In genomic region chr7:76064208-76064970, GRCh38 we compare ENCODE assay signal across 19 cellular contexts. TPM values are rescaled to one million over a fixed set of nuclear protein-coding genes. Genes with fewer than 3 reads are reported as not detected.
DNase-seq lines count a peak whose midpoint lies in the region; ATAC-seq and TF ChIP-seq lines count a peak whose summit lies in the region.
"Had no signal": no experiment of that assay in that cellular context is flagged by ENCODE, and none has a peak within 500 bp of the region (broad histone marks: within the 10 kb centered on the region; RNA-seq: fewer than 3 reads in every experiment).

No MANE protein-coding gene starts in this region.

- 96% methylated on average over 13 of the region's 24 CpGs for WGBS in SK-N-SH (ENCODE audit: low lambda C conversion rate)
- 92 to 97% methylated on average over 24 of the region's 24 CpGs for WGBS in tibial nerve, 2 donors

- POLR2A ChIA-PET in SK-N-SH (lab: Yijun Ruan, JAX): interaction anchor here (1.3 kb wide), 1 partner anchor 11 kb away, joined by 6 read pairs; no protein-coding TSS in a partner anchor

- no peak for TF ChIP-seq POLR2A in tibial nerve (IDR thresholded peaks at IDR 0.05)

- H3K4me2 ChIP-seq in SK-N-SH: no peak overlapping the region
- H3K4me2 ChIP-seq: GM23338, KMS-11 had no signal

- peaks cover 46 to 74% of the 10 kb centered on the region in 2 experiments for H3K36me3 ChIP-seq in SK-N-SH (replicated peaks in 1 of 2; ENCODE audit: control insufficient read depth in 1 of 2, insufficient read depth in 2 of 2, low read length in 1 of 2)
- peaks cover 2 to 87% (median 25%) of the 10 kb centered on the region in 3 donors for H3K36me3 ChIP-seq in tibial nerve

- H3K4me3 ChIP-seq in SK-N-SH (ENCODE audit: low read depth in 2 of 2, low read length in 1 of 2) (no peak overlapping the region), tibial nerve (no peak overlapping the region)
- H3K4me3 ChIP-seq: GM23338, HAP-1, SK-N-MC had no signal

- no peak for ATAC-seq in SK-N-SH treated with all-trans-retinoic acid at 6 μM for 48 hours
- ATAC-seq: GM23338 had no signal

- DNase-seq in SK-N-SH: peak; percentile 32
- DNase-seq in AG20443 (ENCODE audit: low spot score): peak; percentile 1
- DNase-seq in posterior vena cava (ENCODE audit: low spot score): peak; percentile 58
- DNase-seq in DMS53 treated with DMSO at 0.1 percent for 48 hours (lab: John Stamatoyannopoulos, UW; ENCODE audit: unreplicated experiment): no peak
- no peak for DNase-seq in tibial nerve (ENCODE audit: low spot score in 2 of 2)
- DNase-seq: CD8-positive, alpha-beta memory T cell; HFFc6; MM.1S; NCI-H2029 treated with DMSO at 0.1 percent for 48 hours; NCI-H526 treated with DMSO at 0.1 percent for 48 hours; RPMI8226; SIG-M5 had no signal

- no peaks in the 10 kb centered on the region for H3K4me1 ChIP-seq in SK-N-SH (ENCODE audit: control insufficient read depth in 1 of 2, insufficient read depth in 2 of 2, low read depth in 1 of 2, low read length in 1 of 2)
- peaks cover 0 to 17% (median 0%) of the 10 kb centered on the region in 4 donors for H3K4me1 ChIP-seq in tibial nerve
- H3K4me1 ChIP-seq: BE2C, HAP-1 had no signal

- no peak for TF ChIP-seq EP300 in SK-N-SH (IDR thresholded peaks at IDR 0.05; ENCODE audit: borderline replicate concordance in 1 of 2, low read depth in 1 of 2, low read length in 1 of 2)
- no peak for TF ChIP-seq EP300 in tibial nerve (IDR thresholded peaks at IDR 0.05)

- CTCF ChIA-PET in SK-N-SH (lab: Yijun Ruan, JAX): no interaction called here

- H3K9me3 ChIP-seq in SK-N-SH (no peaks in the 10 kb centered on the region), tibial nerve (no peaks in the 10 kb centered on the region)
- H3K9me3 ChIP-seq: BE2C, HAP-1 had no signal

- intact Hi-C loops in posterior vena cava (cut with DNase I): no loop called here

- no peaks in the 10 kb centered on the region for H3K9me2 ChIP-seq in SK-N-SH

- no peak overlapping the region for H2AFZ ChIP-seq in SK-N-SH (ENCODE audit: low read depth)
- H2AFZ ChIP-seq: GM23338 had no signal

- no peak for TF ChIP-seq RAD21 in SK-N-SH (IDR thresholded peaks at IDR 0.05; ENCODE audit: low read length)

- no peaks in the 10 kb centered on the region for H3K79me2 ChIP-seq in SK-N-SH (ENCODE audit: insufficient read depth)

- H3K27me3 ChIP-seq in SK-N-SH (ENCODE audit: insufficient read depth) (no peaks in the 10 kb centered on the region), tibial nerve (no peaks in the 10 kb centered on the region)
- H3K27me3 ChIP-seq: BE2C had no signal

- 0 out of 2 replicates have a peak, but pooled peaks cover 4% of the 10 kb centered on the region for H4K20me1 ChIP-seq in SK-N-SH (ENCODE audit: insufficient read depth)

- H3K27ac ChIP-seq in SK-N-SH (ENCODE audit: low read depth in 2 of 2, low read length in 1 of 2): no peak overlapping the region
- peak overlapping the region; percentile 35; the same call in 1 of the 2 replicates for H3K27ac ChIP-seq in VCaP
- H3K27ac ChIP-seq in tibial nerve: no peak overlapping the region
- H3K27ac ChIP-seq: KMS-11, SK-N-MC had no signal

- TF ChIP-seq CTCF in SK-N-SH (IDR thresholded peaks at IDR 0.05) (no peak), VCaP (conservative IDR thresholded peaks at IDR 0.05) (no peak), tibial nerve (IDR thresholded peaks at IDR 0.05) (no peak)

- H3F3A ChIP-seq in SK-N-SH (replicated peaks; ENCODE audit: insufficient read depth): peaks cover 31% of the 10 kb centered on the region

- H3K9ac ChIP-seq in SK-N-SH: no peak overlapping the region
- H3K9ac ChIP-seq: KMS-11 had no signal

TF ChIP-seq in SK-N-SH, 30 proteins besides CTCF, POLR2A, EP300 and RAD21 (continues in another document):
- TF ChIP-seq RXRA (IDR thresholded peaks at IDR 0.05; ENCODE audit: borderline replicate concordance, low read depth) (no peak), FOSL2 (IDR thresholded peaks at IDR 0.05; ENCODE audit: borderline replicate concordance, low read depth) (no peak), ELF1 (IDR thresholded peaks at IDR 0.05) (no peak), TAF1 (IDR thresholded peaks at IDR 0.05; ENCODE audit: borderline replicate concordance, low read depth, low read length) (no peak), TCF12 (IDR thresholded peaks at IDR 0.05) (no peak), PBX3 (IDR thresholded peaks at IDR 0.05) (no peak), RCOR1 (IDR thresholded peaks at IDR 0.05; ENCODE audit: low read length) (no peak)
- TF ChIP-seq, protein P1, sequence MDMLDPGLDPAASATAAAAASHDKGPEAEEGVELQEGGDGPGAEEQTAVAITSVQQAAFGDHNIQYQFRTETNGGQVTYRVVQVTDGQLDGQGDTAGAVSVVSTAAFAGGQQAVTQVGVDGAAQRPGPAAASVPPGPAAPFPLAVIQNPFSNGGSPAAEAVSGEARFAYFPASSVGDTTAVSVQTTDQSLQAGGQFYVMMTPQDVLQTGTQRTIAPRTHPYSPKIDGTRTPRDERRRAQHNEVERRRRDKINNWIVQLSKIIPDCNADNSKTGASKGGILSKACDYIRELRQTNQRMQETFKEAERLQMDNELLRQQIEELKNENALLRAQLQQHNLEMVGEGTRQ (IDR thresholded peaks at IDR 0.05; ENCODE audit: borderline replicate concordance, low read depth, low read length): no peak

TF ChIP-seq in SK-N-SH treated with all-trans-retinoic acid at 6 μM for 48 hours, 23 proteins besides CTCF, POLR2A, EP300 and RAD21:
- TF ChIP-seq GLIS3 (CRISPR knock-in tag; IDR thresholded peaks at IDR 0.05): no peak
- TF ChIP-seq ZNF70 (CRISPR knock-in tag; IDR thresholded peaks at IDR 0.05): no peak
- no peak for TF ChIP-seq RARB (CRISPR knock-in tag; IDR thresholded peaks at IDR 0.05)

RNA-seq across cellular contexts. Expression of gene MDH2, which starts 16.5 kb away (rescaled TPM):
- polyA plus RNA-seq in SK-N-SH (2012; rRNA removed): 244 and 301 TPM in 2 replicates
- polyA plus RNA-seq in SK-N-SH (2012; cell fraction: cytosol; rRNA removed): 157 and 199 TPM in 2 replicates
- 189 and 235 TPM in 2 replicates for polyA plus RNA-seq in SK-N-SH (2012; cell fraction: nucleus; rRNA removed)
- total RNA-seq in posterior vena cava: 10 to 100 TPM; 94.5 to 94.9 TPM
- 10 to 100 TPM; 57.1 to 81.0 (median 69.4) TPM for total RNA-seq in tibial nerve

RNA-seq across cellular contexts. Expression of gene STYXL1, which starts 16.6 kb away (rescaled TPM):
- polyA plus RNA-seq in SK-N-SH (2012; rRNA removed): 86.6 and 89.4 TPM in 2 replicates
- polyA plus RNA-seq in SK-N-SH (2012; cell fraction: cytosol; rRNA removed): 68.1 and 79.1 TPM in 2 replicates
- 66.0 and 75.5 TPM in 2 replicates for polyA plus RNA-seq in SK-N-SH (2012; cell fraction: nucleus; rRNA removed)
- total RNA-seq in posterior vena cava: 10 to 100 TPM in 1 of 2 donors, 1 to 10 TPM in 1; 4.8 to 22.6 TPM
- total RNA-seq in tibial nerve: 10 to 100 TPM in 3 of 4 donors, 1 to 10 TPM in 1; 9.9 to 45.7 (median 29.0) TPM

Comparison
In these comparisons a context has a peak if more than half of its experiments do, and no peak if none do; other contexts are left out.
1. DNase-seq: peak in SK-N-SH (single experiment), AG20443 (single experiment) and posterior vena cava (single experiment); none in DMS53 treated with DMSO at 0.1 percent for 48 hours (single experiment) and tibial nerve (0 of 2).